ENCODE assay signal across 8 cellular contexts in the genomic region with DNA sequence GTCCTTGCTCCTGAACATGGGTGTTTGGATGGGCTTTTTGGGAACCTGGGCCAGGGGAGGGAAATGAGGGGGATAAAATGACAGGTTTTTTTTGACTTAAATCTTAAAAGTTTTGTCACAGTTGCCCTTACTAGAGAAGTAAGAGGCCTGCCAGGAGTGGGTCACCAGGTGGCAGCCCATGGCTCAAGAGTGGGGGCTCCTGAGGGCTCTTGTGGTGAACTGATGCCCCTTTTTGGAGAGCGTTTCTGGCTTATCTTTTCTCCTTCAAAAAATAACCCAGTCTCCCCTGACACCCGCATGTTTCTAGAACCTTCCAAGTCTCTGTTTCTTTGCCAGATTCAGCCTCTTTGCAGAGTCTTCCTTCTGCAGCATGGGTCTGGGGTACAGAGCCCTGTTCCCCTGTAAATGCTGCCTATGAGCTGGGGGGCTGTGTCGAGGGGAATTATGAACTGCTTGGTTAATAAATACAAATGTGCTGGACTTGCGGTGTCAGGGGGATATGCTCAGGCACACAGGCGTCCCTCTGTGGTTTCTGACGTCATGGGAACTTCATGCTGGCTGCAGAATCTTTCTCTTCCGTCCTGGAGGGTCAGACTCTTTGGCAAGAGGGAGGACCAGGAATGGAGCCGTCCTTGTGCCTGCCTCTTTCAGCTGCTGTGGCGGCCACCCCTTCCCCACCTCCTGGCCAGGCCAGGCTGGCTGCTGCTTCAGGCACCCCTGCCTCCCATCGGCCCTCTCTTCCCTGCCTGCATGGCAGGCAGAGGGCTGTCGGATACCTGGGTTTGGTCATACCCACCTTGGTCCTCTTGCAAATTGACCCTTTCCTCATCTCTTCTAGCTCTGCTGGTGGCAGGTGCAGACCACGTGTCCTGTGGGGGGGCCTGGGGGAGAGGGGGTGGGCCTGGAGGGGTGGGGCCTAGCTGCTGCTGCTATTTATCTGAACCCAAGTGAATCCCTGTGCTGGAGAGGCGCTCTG. TPM values are rescaled to one million over a fixed set of nuclear protein-coding genes. Genes with fewer than 3 reads are reported as not detected.
DNase-seq lines count a peak whose midpoint lies in the region; ATAC-seq lines count a peak whose summit lies in the region.

No MANE protein-coding gene starts in this region.

- H3K36me3 ChIP-seq in mucosa of stomach (ENCODE audit: control insufficient read depth, insufficient read depth, low read length), result peaks cover 18% of the 10 kb centered on the region

- peaks cover 68% of the 10 kb centered on the region for H3K4me1 ChIP-seq in mucosa of stomach (ENCODE audit: control insufficient read depth, insufficient read depth, low read length)

- peak; percentile 34 for ATAC-seq in HG02798 (IDR thresholded peaks at IDR 0.05; ENCODE audit: poor library complexity, unreplicated experiment)

- no peaks in the 10 kb centered on the region for H3K9me3 Mint-ChIP-seq in T-helper 2 cell treated with Interferon-gamma antibody and Interleukin-4, amounts not matched to agents 5 μg/mL and 100 μg/mL, for 36 hours

- peak overlapping the region; percentile 72 for H3K9ac ChIP-seq in mucosa of stomach (ENCODE audit: low read length)

- peaks cover 40% of the 10 kb centered on the region for H3K4me1 Mint-ChIP-seq in T-helper 2 cell treated with Interferon-gamma antibody and Interleukin-4, amounts not matched to agents 5 μg/mL and 100 μg/mL, for 36 hours (ENCODE audit: low read depth)

- no peaks in the 10 kb centered on the region for H3K27me3 Mint-ChIP-seq in T-helper 2 cell treated with Interferon-gamma antibody and Interleukin-4, amounts not matched to agents 5 μg/mL and 100 μg/mL, for 36 hours (ENCODE audit: low read depth)

- peaks cover 29% of the 10 kb centered on the region for H3K36me3 Mint-ChIP-seq in T-helper 2 cell treated with Interferon-gamma antibody and Interleukin-4, amounts not matched to agents 5 μg/mL and 100 μg/mL, for 36 hours (ENCODE audit: low read depth)

- H3K9me3 ChIP-seq in mucosa of stomach (ENCODE audit: control insufficient read depth, low read length), result no peaks in the 10 kb centered on the region

- H3K27ac ChIP-seq in epithelial cell of prostate, result peak overlapping the region; percentile 100

- H3K27ac Mint-ChIP-seq in T-helper 2 cell treated with Interferon-gamma antibody and Interleukin-4, amounts not matched to agents 5 μg/mL and 100 μg/mL, for 36 hours, result peak overlapping the region; percentile 95

- no peak overlapping the region for H3K4me3 ChIP-seq in mucosa of stomach (ENCODE audit: low read length)

- H3K27me3 ChIP-seq in mucosa of stomach (ENCODE audit: control insufficient read depth, insufficient read depth, low read length), result no peaks in the 10 kb centered on the region

- peak overlapping the region; percentile 87 for H3K4me3 Mint-ChIP-seq in T-helper 2 cell treated with Interferon-gamma antibody and Interleukin-4, amounts not matched to agents 5 μg/mL and 100 μg/mL, for 36 hours

- DNase-seq in EH (ENCODE audit: low read depth) (peak; percentile 98), epithelial cell of prostate (ENCODE audit: low read depth, low spot score) (no peak), ureter (ENCODE audit: low spot score) (peak; percentile 75), DMS53 (lab: John Stamatoyannopoulos, UW) (no peak)
- DNase-seq in T-helper 2 cell treated with Interferon-gamma antibody and Interleukin-4, amounts not matched to agents 5 μg/mL and 100 μg/mL, for 36 hours (ENCODE audit: low spot score), result peak; percentile 41
- no peak for DNase-seq in effector CD4-positive, alpha-beta T cell

RNA-seq across cellular contexts. Expression of gene PTPA, which starts 30.1 kb away (rescaled TPM):
- 143 TPM for total RNA-seq in ureter

RNA-seq across cellular contexts. Expression of gene CRAT, which starts 30.8 kb away (rescaled TPM):
- 42.1 TPM for total RNA-seq in ureter

RNA-seq across cellular contexts. Expression of gene IER5L, which starts 36.7 kb away (rescaled TPM):
- 16.0 TPM for total RNA-seq in ureter

Comparison
In these comparisons a context has a peak if more than half of its experiments do, and no peak if none do; other contexts are left out.
1. DNase-seq: peak in EH (single experiment), T-helper 2 cell treated with Interferon-gamma antibody and Interleukin-4, amounts not matched to agents 5 μg/mL and 100 μg/mL, for 36 hours (single experiment) and ureter (single experiment); none in epithelial cell of prostate (single experiment), effector CD4-positive, alpha-beta T cell (single experiment) and DMS53 (single experiment).